36 cellular contexts compared by ENCODE assay signal in genomic region chr7:108316708-108317107, GRCh38.
"Had no signal": no experiment of that assay in that cellular context is flagged by ENCODE, and none has a peak within 500 bp of the region (broad histone marks: within the 10 kb centered on the region; RNA-seq: fewer than 3 reads in every experiment).

No MANE protein-coding gene starts in this region.

- H3K4me3 Mint-ChIP-seq: activated B cell treated with CpG ODN at 0.5 μM for 24 hours; activated CD4-positive, alpha-beta memory T cell treated with anti-CD3 and anti-CD28 coated beads for 36 hours; activated CD4-positive, alpha-beta T cell treated with anti-CD3 and anti-CD28 coated beads, Interleukin-2, amount 10 ng/mL, durations not matched to agents 24 days and 14 days; activated CD8-positive, alpha-beta T cell treated with anti-CD3 and anti-CD28 coated beads for 36 hours; activated naive CD4-positive, alpha-beta T cell treated with anti-CD3 and anti-CD28 coated beads, Interleukin-2, amount 10 ng/mL, durations not matched to agents 7 days and 5 days; activated naive CD4-positive, alpha-beta T cell treated with anti-CD3 and anti-CD28 coated beads, Interleukin-2, amount 50 U/mL, for 24 hours; activated naive CD8-positive, alpha-beta T cell; activated naive CD8-positive, alpha-beta T cell treated with anti-CD3 and anti-CD28 coated beads, Interleukin-2, amount 10 ng/mL, durations not matched to agents 7 days and 5 days; activated naive CD8-positive, alpha-beta T cell treated with anti-CD3 and anti-CD28 coated beads, Interleukin-2, amount 50 U/mL, for 24 hours; activated T-cell treated with anti-CD3 and anti-CD28 coated beads, Interleukin-2, amount 50 U/mL, for 4 hours; activated T-cell treated with anti-CD3 and anti-CD28 coated beads, Interleukin-2, amount 50 U/mL, for 72 hours; activated T-helper 1 cell treated with anti-CD3 and anti-CD28 coated beads, Interleukin-12 subunit alpha, Interleukin-12 subunit beta, Interleukin-2, Interleukin-4 antibody, amounts not matched to agents 30 ng/mL and 10 ng/mL and 1 ng/mL, durations not matched to agents 14 hours and 24 hours and 36 hours; activated T-helper 17 cell treated with anti-CD3 and anti-CD28 coated beads, Interleukin-2, amount 50 U/mL, for 72 hours; T-helper 1 cell treated with Interleukin-12 subunit alpha and Interleukin-12 subunit beta and Interleukin-4 antibody, amounts not matched to agents 30 μg/mL and 1 μg/mL, for 36 hours; T-helper 2 cell treated with Interferon-gamma antibody and Interleukin-4, amounts not matched to agents 5 μg/mL and 100 μg/mL, for 36 hours had no signal

- H3K27ac ChIP-seq: ascending aorta, brain microvascular endothelial cell, breast epithelium, VCaP had no signal

- H3K36me3 Mint-ChIP-seq: activated CD4-positive, alpha-beta memory T cell treated with anti-CD3 and anti-CD28 coated beads for 36 hours; activated naive CD4-positive, alpha-beta T cell treated with anti-CD3 and anti-CD28 coated beads, Interleukin-2, amount 10 ng/mL, durations not matched to agents 7 days and 5 days; activated naive CD4-positive, alpha-beta T cell treated with anti-CD3 and anti-CD28 coated beads, Interleukin-2, amount 50 U/mL, for 24 hours; activated naive CD8-positive, alpha-beta T cell treated with anti-CD3 and anti-CD28 coated beads, Interleukin-2, amount 10 ng/mL, durations not matched to agents 7 days and 5 days had no signal

- H3K9me3 ChIP-seq: ascending aorta, breast epithelium had no signal

- H3K9me3 Mint-ChIP-seq: activated B cell treated with CpG ODN at 0.5 μM for 24 hours; activated CD4-positive, alpha-beta T cell treated with anti-CD3 and anti-CD28 coated beads, Interleukin-2, amount 10 ng/mL, durations not matched to agents 24 days and 14 days; activated CD8-positive, alpha-beta T cell treated with anti-CD3 and anti-CD28 coated beads for 36 hours; activated naive CD4-positive, alpha-beta T cell treated with anti-CD3 and anti-CD28 coated beads, Interleukin-2, amount 10 ng/mL, durations not matched to agents 7 days and 5 days; activated naive CD4-positive, alpha-beta T cell treated with anti-CD3 and anti-CD28 coated beads, Interleukin-2, amount 50 U/mL, for 24 hours; activated naive CD8-positive, alpha-beta T cell treated with anti-CD3 and anti-CD28 coated beads, Interleukin-2, amount 50 U/mL, for 24 hours; activated T-cell treated with anti-CD3 and anti-CD28 coated beads, Interleukin-2, amount 50 U/mL, for 4 hours; activated T-cell treated with anti-CD3 and anti-CD28 coated beads, Interleukin-2, amount 50 U/mL, for 72 hours; activated T-helper 1 cell treated with anti-CD3 and anti-CD28 coated beads, Interleukin-12 subunit alpha, Interleukin-12 subunit beta, Interleukin-2, Interleukin-4 antibody, amounts not matched to agents 30 ng/mL and 10 ng/mL and 1 ng/mL, durations not matched to agents 14 hours and 24 hours and 36 hours; activated T-helper 17 cell treated with anti-CD3 and anti-CD28 coated beads, Interleukin-2, amount 50 U/mL, for 72 hours; T-helper 1 cell treated with Interleukin-12 subunit alpha and Interleukin-12 subunit beta and Interleukin-4 antibody, amounts not matched to agents 30 μg/mL and 1 μg/mL, for 36 hours; T-helper 2 cell treated with Interferon-gamma antibody and Interleukin-4, amounts not matched to agents 5 μg/mL and 100 μg/mL, for 36 hours had no signal

- H3K4me1 Mint-ChIP-seq: activated naive CD4-positive, alpha-beta T cell treated with anti-CD3 and anti-CD28 coated beads, Interleukin-2, amount 10 ng/mL, durations not matched to agents 7 days and 5 days; activated naive CD8-positive, alpha-beta T cell treated with anti-CD3 and anti-CD28 coated beads, Interleukin-2, amount 10 ng/mL, durations not matched to agents 7 days and 5 days; activated T-helper 17 cell treated with anti-CD3 and anti-CD28 coated beads, Interleukin-2, amount 50 U/mL, for 72 hours had no signal

- ATAC-seq: activated CD8-positive, alpha-beta T cell treated with anti-CD3 and anti-CD28 coated beads for 36 hours; activated naive CD8-positive, alpha-beta T cell treated with anti-CD3 and anti-CD28 coated beads, Interleukin-2, amount 50 U/mL, for 24 hours; activated T-cell treated with anti-CD3 and anti-CD28 coated beads, Interleukin-2, amount 50 U/mL, for 4 hours; activated T-cell treated with anti-CD3 and anti-CD28 coated beads, Interleukin-2, amount 50 U/mL, for 72 hours; activated T-helper 17 cell treated with anti-CD3 and anti-CD28 coated beads, Interleukin-2, amount 50 U/mL, for 72 hours had no signal

- H3K36me3 ChIP-seq: ascending aorta, brain microvascular endothelial cell, breast epithelium had no signal

- H3K27ac Mint-ChIP-seq: activated B cell treated with CpG ODN at 0.5 μM for 24 hours; activated CD4-positive, alpha-beta memory T cell treated with anti-CD3 and anti-CD28 coated beads for 36 hours; activated CD4-positive, alpha-beta T cell treated with anti-CD3 and anti-CD28 coated beads, Interleukin-2, amount 10 ng/mL, durations not matched to agents 24 days and 14 days; activated CD8-positive, alpha-beta T cell treated with anti-CD3 and anti-CD28 coated beads for 36 hours; activated naive CD4-positive, alpha-beta T cell treated with anti-CD3 and anti-CD28 coated beads, Interleukin-2, amount 10 ng/mL, durations not matched to agents 7 days and 5 days; activated naive CD4-positive, alpha-beta T cell treated with anti-CD3 and anti-CD28 coated beads, Interleukin-2, amount 50 U/mL, for 24 hours; activated naive CD8-positive, alpha-beta T cell; activated naive CD8-positive, alpha-beta T cell treated with anti-CD3 and anti-CD28 coated beads, Interleukin-2, amount 10 ng/mL, durations not matched to agents 7 days and 5 days; activated naive CD8-positive, alpha-beta T cell treated with anti-CD3 and anti-CD28 coated beads, Interleukin-2, amount 50 U/mL, for 24 hours; activated T-cell treated with anti-CD3 and anti-CD28 coated beads, Interleukin-2, amount 50 U/mL, for 72 hours; activated T-helper 1 cell treated with anti-CD3 and anti-CD28 coated beads, Interleukin-12 subunit alpha, Interleukin-12 subunit beta, Interleukin-2, Interleukin-4 antibody, amounts not matched to agents 30 ng/mL and 10 ng/mL and 1 ng/mL, durations not matched to agents 14 hours and 24 hours and 36 hours; activated T-helper 17 cell treated with anti-CD3 and anti-CD28 coated beads, Interleukin-2, amount 50 U/mL, for 72 hours; T-helper 1 cell treated with Interleukin-12 subunit alpha and Interleukin-12 subunit beta and Interleukin-4 antibody, amounts not matched to agents 30 μg/mL and 1 μg/mL, for 36 hours; T-helper 2 cell treated with Interferon-gamma antibody and Interleukin-4, amounts not matched to agents 5 μg/mL and 100 μg/mL, for 36 hours had no signal

- H3K27me3 Mint-ChIP-seq: activated B cell treated with CpG ODN at 0.5 μM for 24 hours; activated CD4-positive, alpha-beta T cell treated with anti-CD3 and anti-CD28 coated beads, Interleukin-2, amount 10 ng/mL, durations not matched to agents 24 days and 14 days; activated CD8-positive, alpha-beta T cell treated with anti-CD3 and anti-CD28 coated beads for 36 hours; activated naive CD4-positive, alpha-beta T cell treated with anti-CD3 and anti-CD28 coated beads, Interleukin-2, amount 10 ng/mL, durations not matched to agents 7 days and 5 days; activated naive CD8-positive, alpha-beta T cell; activated naive CD8-positive, alpha-beta T cell treated with anti-CD3 and anti-CD28 coated beads, Interleukin-2, amount 10 ng/mL, durations not matched to agents 7 days and 5 days; activated naive CD8-positive, alpha-beta T cell treated with anti-CD3 and anti-CD28 coated beads, Interleukin-2, amount 50 U/mL, for 24 hours had no signal

- H3K4me3 ChIP-seq: ascending aorta, breast epithelium had no signal

- H3K4me1 ChIP-seq: ascending aorta, breast epithelium had no signal

- H3K27me3 ChIP-seq: ascending aorta, brain microvascular endothelial cell, breast epithelium had no signal

- DNase-seq: activated B cell treated with CpG ODN at 0.5 μM for 24 hours; activated CD4-positive, alpha-beta memory T cell treated with anti-CD3 and anti-CD28 coated beads for 36 hours; activated CD4-positive, alpha-beta T cell treated with anti-CD3 and anti-CD28 coated beads for 4 hours; activated CD4-positive, alpha-beta T cell treated with anti-CD3 and anti-CD28 coated beads, Interleukin-2, amount 10 ng/mL, durations not matched to agents 24 days and 14 days; activated CD4-positive, alpha-beta T cell treated with anti-CD3 and anti-CD28 coated beads, Interleukin-2, amount 50 U/mL, for 1 hour; activated CD4-positive, alpha-beta T cell treated with anti-CD3 and anti-CD28 coated beads, Interleukin-2, amount 50 U/mL, for 4 hours; activated CD4-positive, CD25-positive, alpha-beta regulatory T cell treated with anti-CD3 and anti-CD28 coated beads, Interleukin-2, amount 50 U/mL, for 72 hours; activated CD8-positive, alpha-beta memory T cell treated with anti-CD3 and anti-CD28 coated beads, Interleukin-2, amount 50 U/mL, for 4 hours; activated CD8-positive, alpha-beta T cell treated with anti-CD3 and anti-CD28 coated beads for 36 hours; activated effector memory CD4-positive, alpha-beta T cell treated with anti-CD3 and anti-CD28 coated beads, Interleukin-2, amount 50 U/mL, for 16 hours; activated gamma-delta T cell treated with Interleukin-2 at 50 U/mL for 16 hours; activated naive CD4-positive, alpha-beta T cell treated with anti-CD3 and anti-CD28 coated beads, Interleukin-2, amount 10 ng/mL, durations not matched to agents 7 days and 5 days; activated naive CD4-positive, alpha-beta T cell treated with Interleukin-2 at 50 U/mL for 16 hours; activated naive CD8-positive, alpha-beta T cell treated with anti-CD3 and anti-CD28 coated beads, Interleukin-2, amount 10 ng/mL, durations not matched to agents 7 days and 5 days; activated naive CD8-positive, alpha-beta T cell treated with anti-CD3 and anti-CD28 coated beads, Interleukin-2, amount 50 U/mL, for 24 hours; activated T-cell treated with anti-CD3 and anti-CD28 coated beads for 4 hours; activated T-cell treated with anti-CD3 and anti-CD28 coated beads, Interleukin-2, amount 50 U/mL, for 1 hour; activated T-cell treated with anti-CD3 and anti-CD28 coated beads, Interleukin-2, amount 50 U/mL, for 4 hours; activated T-cell treated with anti-CD3 and anti-CD28 coated beads, Interleukin-2, amount 50 U/mL, for 72 hours; amygdala; anterior cingulate cortex; brain microvascular endothelial cell; central memory CD4-positive, alpha-beta T cell; SW 1271; T-helper 1 cell; T-helper 2 cell; T-helper 9 cell had no signal
